Comparison of ENCODE assay signal across 28 cellular contexts in the genomic region with DNA sequence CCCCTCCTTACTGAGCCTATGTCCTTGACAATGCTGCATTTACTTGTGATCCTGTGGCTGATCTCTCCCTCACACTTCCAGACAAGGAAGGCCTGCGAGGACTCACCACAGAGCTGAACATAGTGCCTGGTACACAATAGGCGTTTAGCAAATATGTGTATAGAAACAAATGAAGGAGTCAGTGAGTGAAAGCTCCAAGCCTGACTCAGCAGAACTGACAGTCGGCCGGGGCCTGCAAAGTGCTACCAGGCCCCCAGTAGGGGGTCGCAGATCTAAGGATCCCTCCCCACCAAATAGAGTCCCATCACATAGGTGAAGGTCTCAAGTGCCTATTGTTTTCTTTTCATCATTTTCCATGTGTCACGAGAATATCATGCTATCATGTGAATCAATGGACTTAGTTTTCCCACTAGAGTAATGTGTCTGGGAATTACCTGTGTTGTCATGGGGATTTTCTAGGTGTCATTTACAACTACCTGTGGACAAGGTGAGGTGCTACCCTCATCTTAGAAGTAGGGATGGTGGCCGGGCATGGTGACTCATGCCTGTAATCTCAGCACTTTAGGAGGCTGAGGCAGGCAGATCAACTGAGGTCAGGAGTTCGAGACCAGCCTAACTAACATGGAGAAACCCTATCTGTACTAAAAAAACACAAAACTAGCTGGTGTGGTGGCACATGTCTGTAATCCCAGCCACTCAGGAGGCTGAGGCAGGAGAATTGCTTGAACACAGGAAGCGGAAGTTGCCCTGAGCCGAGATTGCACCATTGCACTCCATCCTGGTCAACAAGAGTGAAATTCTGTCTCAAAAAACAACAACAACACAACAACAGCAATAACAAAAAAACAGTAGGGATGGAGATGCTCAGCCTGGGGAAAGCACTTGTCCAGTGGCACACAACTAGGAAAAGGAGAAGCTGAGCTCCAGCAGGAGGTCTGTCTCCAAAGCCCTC. TPM values are rescaled to one million over a fixed set of nuclear protein-coding genes. Genes with fewer than 3 reads are reported as not detected.
"Had no signal": no experiment of that assay in that cellular context is flagged by ENCODE, and none has a peak within 500 bp of the region (broad histone marks: within the 10 kb centered on the region; RNA-seq: fewer than 3 reads in every experiment).

No MANE protein-coding gene starts in this region.

- H3K4me1 Mint-ChIP-seq: activated CD4-positive, alpha-beta memory T cell treated with anti-CD3 and anti-CD28 coated beads, Interleukin-2, amount 10 ng/mL, durations not matched to agents 7 days and 5 days; naive thymus-derived CD8-positive, alpha-beta T cell; neural progenitor cell had no signal

- H3K36me3 Mint-ChIP-seq: activated naive CD4-positive, alpha-beta T cell treated with anti-CD3 and anti-CD28 coated beads, Interleukin-2, amount 50 U/mL, for 72 hours; neural progenitor cell; type B pancreatic cell had no signal

- H3K9ac ChIP-seq: neural progenitor cell had no signal

- H3K9me3 Mint-ChIP-seq: activated CD4-positive, alpha-beta memory T cell treated with anti-CD3 and anti-CD28 coated beads, Interleukin-2, amount 10 ng/mL, durations not matched to agents 7 days and 5 days; activated naive CD4-positive, alpha-beta T cell treated with anti-CD3 and anti-CD28 coated beads, Interleukin-2, amount 50 U/mL, for 72 hours; activated T-helper 1 cell treated with anti-CD3 and anti-CD28 coated beads, Interleukin-12 subunit alpha, Interleukin-12 subunit beta, Interleukin-2, Interleukin-4 antibody, amounts not matched to agents 30 ng/mL and 10 ng/mL and 1 ng/mL, durations not matched to agents 14 hours and 24 hours and 36 hours; dendritic cell treated with granulocyte-macrophage colony-stimulating factor and Interleukin-4, amounts not matched to agents 40 ng/mL and 50 ng/mL, for 4 days; naive thymus-derived CD8-positive, alpha-beta T cell had no signal

- H3K27ac Mint-ChIP-seq: activated CD4-positive, alpha-beta memory T cell treated with anti-CD3 and anti-CD28 coated beads, Interleukin-2, amount 10 ng/mL, durations not matched to agents 7 days and 5 days; activated naive CD4-positive, alpha-beta T cell treated with anti-CD3 and anti-CD28 coated beads, Interleukin-2, amount 50 U/mL, for 72 hours; activated T-helper 1 cell treated with anti-CD3 and anti-CD28 coated beads, Interleukin-12 subunit alpha, Interleukin-12 subunit beta, Interleukin-2, Interleukin-4 antibody, amounts not matched to agents 30 ng/mL and 10 ng/mL and 1 ng/mL, durations not matched to agents 14 hours and 24 hours and 36 hours; dendritic cell treated with granulocyte-macrophage colony-stimulating factor and Interleukin-4, amounts not matched to agents 40 ng/mL and 50 ng/mL, for 4 days; neural progenitor cell; type B pancreatic cell had no signal

- H3K36me3 ChIP-seq: brain microvascular endothelial cell, heart right ventricle, left ventricle myocardium inferior, neural progenitor cell, vagina had no signal

- H3K4me2 ChIP-seq: neural progenitor cell had no signal

- H3K27me3 ChIP-seq: brain microvascular endothelial cell, neural progenitor cell, testis, vagina had no signal

- ATAC-seq: activated naive CD4-positive, alpha-beta T cell treated with anti-CD3 and anti-CD28 coated beads, Interleukin-2, amount 50 U/mL, for 72 hours; heart right ventricle; naive thymus-derived CD8-positive, alpha-beta T cell had no signal

- H3K4me1 ChIP-seq: heart right ventricle, left ventricle myocardium inferior, neural progenitor cell, testis, vagina had no signal

- H3K4me3 Mint-ChIP-seq: activated CD4-positive, alpha-beta memory T cell treated with anti-CD3 and anti-CD28 coated beads, Interleukin-2, amount 10 ng/mL, durations not matched to agents 7 days and 5 days; activated T-helper 1 cell treated with anti-CD3 and anti-CD28 coated beads, Interleukin-12 subunit alpha, Interleukin-12 subunit beta, Interleukin-2, Interleukin-4 antibody, amounts not matched to agents 30 ng/mL and 10 ng/mL and 1 ng/mL, durations not matched to agents 14 hours and 24 hours and 36 hours; dendritic cell treated with granulocyte-macrophage colony-stimulating factor and Interleukin-4, amounts not matched to agents 40 ng/mL and 50 ng/mL, for 4 days; naive thymus-derived CD8-positive, alpha-beta T cell; neural progenitor cell; type B pancreatic cell had no signal

- H3K27ac ChIP-seq: brain microvascular endothelial cell, heart right ventricle, left ventricle myocardium inferior, neural progenitor cell, testis, vagina had no signal

- H3K4me3 ChIP-seq: heart right ventricle, left ventricle myocardium inferior, neural progenitor cell, testis, vagina had no signal

- H3K9me3 ChIP-seq: heart right ventricle, left ventricle myocardium inferior, testis, vagina had no signal

- DNase-seq: activated CD4-positive, alpha-beta memory T cell treated with anti-CD3 and anti-CD28 coated beads, Interleukin-2, amount 10 ng/mL, durations not matched to agents 7 days and 5 days; activated CD4-positive, alpha-beta T cell treated with anti-CD3 and anti-CD28 coated beads for 48 hours; activated gamma-delta T cell treated with Interleukin-2 at 50 U/mL for 16 hours; aorta; brain microvascular endothelial cell; caudate nucleus; effector CD4-positive, alpha-beta T cell; erythroblast; foreskin fibroblast; heart right ventricle; left ventricle myocardium inferior; naive thymus-derived CD8-positive, alpha-beta T cell; retina; stimulated activated CD4-positive, alpha-beta T cell treated with anti-CD3 and anti-CD28 coated beads, Interleukin-4, amount 100 ng/mL, for 1 hour; stimulated activated naive CD4-positive, alpha-beta T cell; testis had no signal

- H2AFZ ChIP-seq: neural progenitor cell had no signal

RNA-seq across cellular contexts. Expression of gene CYP2A7, which starts 50.3 kb away (rescaled TPM):
- total RNA-seq: activated CD4-positive, alpha-beta memory T cell treated with anti-CD3 and anti-CD28 coated beads, Interleukin-2, amount 10 ng/mL, durations not matched to agents 7 days and 5 days; activated naive CD4-positive, alpha-beta T cell treated with anti-CD3 and anti-CD28 coated beads, Interleukin-2, amount 50 U/mL, for 72 hours; activated T-helper 1 cell treated with anti-CD3 and anti-CD28 coated beads, Interleukin-12 subunit alpha, Interleukin-12 subunit beta, Interleukin-2, Interleukin-4 antibody, amounts not matched to agents 30 ng/mL and 10 ng/mL and 1 ng/mL, durations not matched to agents 14 hours and 24 hours and 36 hours; aorta; fibroblast of lung; heart right ventricle; kidney epithelial cell; left ventricle myocardium inferior; lung microvascular endothelial cell; naive thymus-derived CD8-positive, alpha-beta T cell; osteoblast; posterior vena cava had no signal
- polyA plus RNA-seq: adipose tissue; aorta; fibroblast of lung; heart right ventricle; naive thymus-derived CD8-positive, alpha-beta T cell had no signal

RNA-seq across cellular contexts. Expression of gene CYP2B6, which starts 58.8 kb away (rescaled TPM):
- total RNA-seq: activated CD4-positive, alpha-beta memory T cell treated with anti-CD3 and anti-CD28 coated beads, Interleukin-2, amount 10 ng/mL, durations not matched to agents 7 days and 5 days; activated naive CD4-positive, alpha-beta T cell treated with anti-CD3 and anti-CD28 coated beads, Interleukin-2, amount 50 U/mL, for 72 hours; activated T-helper 1 cell treated with anti-CD3 and anti-CD28 coated beads, Interleukin-12 subunit alpha, Interleukin-12 subunit beta, Interleukin-2, Interleukin-4 antibody, amounts not matched to agents 30 ng/mL and 10 ng/mL and 1 ng/mL, durations not matched to agents 14 hours and 24 hours and 36 hours; aorta; fibroblast of lung; heart right ventricle; left ventricle myocardium inferior; lung microvascular endothelial cell; naive thymus-derived CD8-positive, alpha-beta T cell; osteoblast; posterior vena cava; vagina had no signal
- polyA plus RNA-seq: adipose tissue; fibroblast of lung; heart right ventricle; naive thymus-derived CD8-positive, alpha-beta T cell had no signal
